ENCODE assay signal across 11 cellular contexts in genomic region chr17:40550608-40551007, GRCh38. TPM values are rescaled to one million over a fixed set of nuclear protein-coding genes. Genes with fewer than 3 reads are reported as not detected.
A peak's percentile ranks its signal among the peaks of the same experiment; 100 is the strongest.
DNase-seq lines count a peak whose midpoint lies in the region; ATAC-seq and TF ChIP-seq lines count a peak whose summit lies in the region.
"Had no signal": no experiment of that assay in that cellular context is flagged by ENCODE, and none has a peak within 500 bp of the region (broad histone marks: within the 10 kb centered on the region; RNA-seq: fewer than 3 reads in every experiment).

No MANE protein-coding gene starts in this region.

- peak in 1 of 7 experiments; percentile 49 for DNase-seq in CD8-positive, alpha-beta T cell
- peak; percentile 21 for DNase-seq in activated CD8-positive, alpha-beta T cell treated with anti-CD3 and anti-CD28 coated beads, Interleukin-2, amount 10 ng/mL, durations not matched to agents 7 days and 5 days
- DNase-seq in heart right ventricle (peak; percentile 51 to 69), skeletal muscle cell (ENCODE audit: low read depth) (peak; percentile 98), NCI-H1092 (lab: John Stamatoyannopoulos, UW) (no peak), NCI-H2171 treated with DMSO at 0.1 percent for 48 hours (lab: John Stamatoyannopoulos, UW) (no peak)
- DNase-seq in activated CD4-positive, CD25-positive, alpha-beta regulatory T cell treated with anti-CD3 and anti-CD28 coated beads, Interleukin-2, amount 50 U/mL, for 72 hours = no peak
- DNase-seq: NCI-H82; stimulated activated naive CD4-positive, alpha-beta T cell treated with Interleukin-2 at 50 U/mL for 16 hours had no signal

- no peak overlapping the region for H3K4me3 ChIP-seq in CD8-positive, alpha-beta T cell (ENCODE audit: low read depth, low read length)
- H3K4me3 ChIP-seq in heart right ventricle = no peak overlapping the region
- H3K4me3 ChIP-seq in skeletal muscle cell (ENCODE audit: low read depth, low read length) = no peak overlapping the region

- H3K27me3 Mint-ChIP-seq in CD8-positive, alpha-beta T cell (ENCODE audit: low read depth) = no peaks in the 10 kb centered on the region
- H3K27me3 Mint-ChIP-seq in activated CD8-positive, alpha-beta T cell treated with anti-CD3 and anti-CD28 coated beads, Interleukin-2, amount 10 ng/mL, durations not matched to agents 7 days and 5 days (ENCODE audit: low read depth) = no peaks in the 10 kb centered on the region

- CTCF ChIA-PET in CD8-positive, alpha-beta T cell (lab: Charles Lee) = interaction anchor here (1.9 to 26.4 kb wide), 4 partner anchors 11 to 74 kb away, joined by 7 to 638 read pairs (median 306); partner anchors contain the start of gene CCR7
- CTCF ChIA-PET in activated CD8-positive, alpha-beta T cell treated with anti-CD3 and anti-CD28 coated beads, Interleukin-2, amount 10 ng/mL, durations not matched to agents 7 days and 5 days (lab: Charles Lee) = interaction anchor here (1.6 to 26.8 kb wide), 4 partner anchors 4 to 188 kb away, joined by 5 to 618 read pairs (median 466); partner anchors contain the start of gene CCR7

- no peaks in the 10 kb centered on the region for H3K9me3 Mint-ChIP-seq in CD8-positive, alpha-beta T cell
- no peaks in the 10 kb centered on the region for H3K9me3 Mint-ChIP-seq in activated CD8-positive, alpha-beta T cell treated with anti-CD3 and anti-CD28 coated beads, Interleukin-2, amount 10 ng/mL, durations not matched to agents 7 days and 5 days (ENCODE audit: insufficient read depth)

- H3K4me3 Mint-ChIP-seq in CD8-positive, alpha-beta T cell = peak overlapping the region; percentile 9
- H3K4me3 Mint-ChIP-seq in activated CD8-positive, alpha-beta T cell treated with anti-CD3 and anti-CD28 coated beads, Interleukin-2, amount 10 ng/mL, durations not matched to agents 7 days and 5 days = no peak overlapping the region

- peaks cover 52% of the 10 kb centered on the region for H3K36me3 Mint-ChIP-seq in CD8-positive, alpha-beta T cell
- peaks cover 67% of the 10 kb centered on the region for H3K36me3 Mint-ChIP-seq in activated CD8-positive, alpha-beta T cell treated with anti-CD3 and anti-CD28 coated beads, Interleukin-2, amount 10 ng/mL, durations not matched to agents 7 days and 5 days (ENCODE audit: low read depth)

- no peaks in the 10 kb centered on the region for H3K27me3 ChIP-seq in CD8-positive, alpha-beta T cell (ENCODE audit: insufficient read depth, low read length)
- no peaks in the 10 kb centered on the region for H3K27me3 ChIP-seq in heart right ventricle

- H3K4me1 Mint-ChIP-seq in CD8-positive, alpha-beta T cell (ENCODE audit: low read depth) = peaks cover 100% of the 10 kb centered on the region
- peaks cover 100% of the 10 kb centered on the region for H3K4me1 Mint-ChIP-seq in activated CD8-positive, alpha-beta T cell treated with anti-CD3 and anti-CD28 coated beads, Interleukin-2, amount 10 ng/mL, durations not matched to agents 7 days and 5 days (ENCODE audit: low read depth)

- no peaks in the 10 kb centered on the region for H3K9me3 ChIP-seq in CD8-positive, alpha-beta T cell (ENCODE audit: low read length)
- no peaks in the 10 kb centered on the region for H3K9me3 ChIP-seq in heart right ventricle

- no peak for ATAC-seq in CD8-positive, alpha-beta T cell
- ATAC-seq in activated CD8-positive, alpha-beta T cell treated with anti-CD3 and anti-CD28 coated beads, Interleukin-2, amount 10 ng/mL, durations not matched to agents 7 days and 5 days = no peak
- peak; percentile 22 to 57 (median 47) for ATAC-seq in heart right ventricle
- no peak for ATAC-seq in GM18909 (IDR thresholded peaks at IDR 0.05; ENCODE audit: poor library complexity, unreplicated experiment)

- peaks cover 31% of the 10 kb centered on the region for H3K36me3 ChIP-seq in CD8-positive, alpha-beta T cell (ENCODE audit: insufficient read depth, low read length)
- H3K36me3 ChIP-seq in heart right ventricle = peaks cover 0 to 4% (median 0%) of the 10 kb centered on the region in 9 donors

- intact Hi-C loops in CD8-positive, alpha-beta T cell (cut with DNase I, micrococcal nuclease) = loop anchor here in 1 of 2 experiments (10.0 kb wide), 1 partner anchor 174 kb away; no protein-coding TSS in a partner anchor
- intact Hi-C loops in heart right ventricle (cut with DNase I) = loop anchor here in 4 of 10 donors (5.0 to 10.0 kb wide), 4 partner anchors 108 to 256 kb away; partner anchors contain the start of genes IGFBP4 (in 1 of the 4) and RARA (in 1 of the 4)

- POLR2A ChIA-PET in CD8-positive, alpha-beta T cell (lab: Charles Lee) = interaction anchor here (1.0 to 23.6 kb wide), 12 partner anchors 10 to 268 kb away, joined by 3 to 755 read pairs (median 6); partner anchors contain the start of genes CCR7 and TOP2A
- POLR2A ChIA-PET in activated CD8-positive, alpha-beta T cell treated with anti-CD3 and anti-CD28 coated beads, Interleukin-2, amount 10 ng/mL, durations not matched to agents 7 days and 5 days (lab: Charles Lee) = interaction anchor here (0.6 to 20.0 kb wide), 5 partner anchors 8 to 840 kb away, joined by 3 to 454 read pairs (median 4); no protein-coding TSS in a partner anchor

- peaks cover 99% of the 10 kb centered on the region for H3K4me1 ChIP-seq in CD8-positive, alpha-beta T cell (ENCODE audit: insufficient read depth, low read length)
- peaks cover 23 to 81% (median 67%) of the 10 kb centered on the region in 9 donors for H3K4me1 ChIP-seq in heart right ventricle

- H3K27ac ChIP-seq in CD8-positive, alpha-beta T cell (ENCODE audit: low read depth, low read length) = no peak overlapping the region
- peak overlapping the region in 9 of 10 donors; percentile 82 to 94 (median 89) for H3K27ac ChIP-seq in heart right ventricle

- WGBS in heart right ventricle, 2 donors = 51 to 80% methylated on average over 8 of the region's 8 CpGs

- TF ChIP-seq CTCF in CD8-positive, alpha-beta T cell (IDR thresholded peaks at IDR 0.05) = no peak
- no peak for TF ChIP-seq CTCF in heart right ventricle (IDR thresholded peaks at IDR 0.05)

- H3K27ac Mint-ChIP-seq in CD8-positive, alpha-beta T cell = peak overlapping the region; percentile 94
- H3K27ac Mint-ChIP-seq in activated CD8-positive, alpha-beta T cell treated with anti-CD3 and anti-CD28 coated beads, Interleukin-2, amount 10 ng/mL, durations not matched to agents 7 days and 5 days = peak overlapping the region; percentile 93

RNA-seq across cellular contexts. Expression of gene CCR7, which starts 14.7 kb away (rescaled TPM):
- 100 to 1,000 TPM; 196 to 199 TPM for total RNA-seq in CD8-positive, alpha-beta T cell
- 100 to 1,000 TPM; 171 to 173 TPM for total RNA-seq in activated CD8-positive, alpha-beta T cell treated with anti-CD3 and anti-CD28 coated beads, Interleukin-2, amount 10 ng/mL, durations not matched to agents 7 days and 5 days
- 1 to 10 TPM in 1 of 10 donors, under 1 TPM in 3, not detected in 6; 0.10 to 1.7 (median 0.48) TPM for total RNA-seq in heart right ventricle
- under 1 TPM in 1 of 2 donors, not detected in 1; 0.46 TPM for polyA plus RNA-seq in heart right ventricle
- total RNA-seq: lung microvascular endothelial cell had no signal

RNA-seq across cellular contexts. Expression of gene TNS4, which starts 49.2 kb away (rescaled TPM):
- 1 to 10 TPM; 1.9 to 2.9 TPM for total RNA-seq in CD8-positive, alpha-beta T cell
- total RNA-seq in activated CD8-positive, alpha-beta T cell treated with anti-CD3 and anti-CD28 coated beads, Interleukin-2, amount 10 ng/mL, durations not matched to agents 7 days and 5 days = 1 to 10 TPM; 8.4 to 9.0 TPM
- under 1 TPM in 1 of 10 donors, not detected in 9; 0.62 TPM for total RNA-seq in heart right ventricle
- under 1 TPM in 1 of 2 donors, not detected in 1; 0.01 TPM for polyA plus RNA-seq in heart right ventricle
- total RNA-seq: lung microvascular endothelial cell had no signal

Comparison
In these comparisons a context has a peak if more than half of its experiments do, and no peak if none do; other contexts are left out.
1. ATAC-seq: peak in heart right ventricle (8 of 8); none in CD8-positive, alpha-beta T cell (single experiment), activated CD8-positive, alpha-beta T cell treated with anti-CD3 and anti-CD28 coated beads, Interleukin-2, amount 10 ng/mL, durations not matched to agents 7 days and 5 days (single experiment) and GM18909 (single experiment).
2. DNase-seq: peak in activated CD8-positive, alpha-beta T cell treated with anti-CD3 and anti-CD28 coated beads, Interleukin-2, amount 10 ng/mL, durations not matched to agents 7 days and 5 days (single experiment), heart right ventricle (2 of 2) and skeletal muscle cell (single experiment); none in NCI-H1092 (single experiment), NCI-H2171 treated with DMSO at 0.1 percent for 48 hours (single experiment) and activated CD4-positive, CD25-positive, alpha-beta regulatory T cell treated with anti-CD3 and anti-CD28 coated beads, Interleukin-2, amount 50 U/mL, for 72 hours (single experiment).
3. RNA of gene CCR7, which starts 14.7 kb away (total RNA-seq): 196 to 199 TPM in CD8-positive, alpha-beta T cell and 171 to 173 TPM in activated CD8-positive, alpha-beta T cell treated with anti-CD3 and anti-CD28 coated beads, Interleukin-2, amount 10 ng/mL, durations not matched to agents 7 days and 5 days; 0.10 to 1.7 TPM in heart right ventricle; every median in the first group is over 10 times any median in the second.